ENCODE assay signal across 20 cellular contexts in the genomic region with DNA sequence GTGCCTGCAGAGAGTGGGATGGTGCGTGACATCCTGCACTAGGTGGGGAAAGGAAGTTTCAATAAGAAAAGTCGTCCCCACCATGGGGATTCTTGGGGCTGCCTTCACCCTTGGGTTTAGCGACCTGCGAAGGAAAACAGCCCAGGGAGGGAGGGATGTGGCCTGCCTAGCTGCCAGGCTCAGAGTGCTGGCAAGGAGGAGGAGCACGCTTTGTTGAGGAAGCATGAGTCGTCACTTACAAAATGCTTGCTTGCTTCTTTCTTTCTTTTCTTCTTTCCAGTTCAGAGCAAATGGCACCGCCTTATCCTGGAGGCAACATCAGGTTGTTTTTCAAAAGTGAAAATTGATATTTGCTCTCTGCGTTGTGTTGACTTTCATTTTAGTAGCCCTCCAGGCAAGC.
DNase-seq lines count a peak whose midpoint lies in the region; ATAC-seq, FAIRE-seq and TF ChIP-seq lines count a peak whose summit lies in the region.
"Had no signal": no experiment of that assay in that cellular context is flagged by ENCODE, and none has a peak within 500 bp of the region (broad histone marks: within the 10 kb centered on the region; RNA-seq: fewer than 3 reads in every experiment).

No MANE protein-coding gene starts in this region.

- H3K27ac Mint-ChIP-seq in neural progenitor cell = peak overlapping the region; percentile 40
- H3K27ac Mint-ChIP-seq: activated CD4-positive, alpha-beta T cell treated with anti-CD3 and anti-CD28 coated beads, Interleukin-2, amount 10 ng/mL, durations not matched to agents 7 days and 5 days; memory B cell; nephron had no signal

- intact Hi-C loops in PC-3 (cut with micrococcal nuclease) = no loop called here
- intact Hi-C loops in ascending aorta (cut with DNase I) = no loop called here

- peak; percentile 73 for ATAC-seq in PC-3
- ATAC-seq: body of pancreas had no signal

- no peaks in the 10 kb centered on the region for H3K9me2 ChIP-seq in PC-3 (replicated peaks; ENCODE audit: low read length)

- no peak overlapping the region for H3K56ac ChIP-seq in H1 (replicated peaks; ENCODE audit: insufficient read length, low read depth, low read length)

- no TSS peak for BruUV-seq in PC-3 (replicated peaks; lab: Mats Ljungman, UMichigan)

- no peak overlapping the region for H3K23ac ChIP-seq in H1 (ENCODE audit: insufficient read length)

- H3K9me3 ChIP-seq in PC-3 (ENCODE audit: low read length) (no peaks in the 10 kb centered on the region), H1 (ENCODE audit: insufficient read depth in 2 of 2, low read depth in 1 of 2, low read length in 1 of 2) (no peaks in the 10 kb centered on the region; a peak in 1 of 4 replicates), neural progenitor cell (ENCODE audit: low read depth) (no peaks in the 10 kb centered on the region), ascending aorta (no peaks in the 10 kb centered on the region)
- H3K9me3 ChIP-seq: BE2C, body of pancreas, thoracic aorta had no signal

- H3K4me1 Mint-ChIP-seq in neural progenitor cell = peaks cover 33% of the 10 kb centered on the region
- H3K4me1 Mint-ChIP-seq: activated CD4-positive, alpha-beta T cell treated with anti-CD3 and anti-CD28 coated beads, Interleukin-2, amount 10 ng/mL, durations not matched to agents 7 days and 5 days; memory B cell; nephron had no signal

- H2BK120ac ChIP-seq in H1 (replicated peaks; ENCODE audit: low read depth, low read length) = no peak overlapping the region

- H3K4me3 Mint-ChIP-seq in neural progenitor cell = no peak overlapping the region
- H3K4me3 Mint-ChIP-seq: activated CD4-positive, alpha-beta T cell treated with anti-CD3 and anti-CD28 coated beads, Interleukin-2, amount 10 ng/mL, durations not matched to agents 7 days and 5 days; memory B cell; nephron had no signal

- H2AK5ac ChIP-seq in H1 (ENCODE audit: low read depth, low read length) = no peak overlapping the region

- H3K79me1 ChIP-seq in H1 (ENCODE audit: low read depth, low read length) = no peaks in the 10 kb centered on the region

- H2AFZ ChIP-seq in PC-3 (ENCODE audit: low read length) (peak overlapping the region; percentile 62), H1 (ENCODE audit: low read length) (no peak overlapping the region), neural progenitor cell (replicated peaks) (peak overlapping the region; percentile 65)

- peak overlapping the region; percentile 4; the same call in 1 of the 2 replicates for H3K18ac ChIP-seq in H1 (ENCODE audit: extremely low read depth, low read length)

- H3K27me3 ChIP-seq in PC-3 (ENCODE audit: low read length) (no peaks in the 10 kb centered on the region), H1 (replicated peaks in 1 of 4; ENCODE audit: control insufficient read depth in 3 of 4, extremely low read depth in 1 of 4, insufficient read depth in 3 of 4, low read length in 3 of 4) (peaks cover 0 to 13% (median 8%) of the 10 kb centered on the region in 4 experiments; a peak in 4 of 7 replicates), neural progenitor cell (peaks cover 6% of the 10 kb centered on the region), ascending aorta (no peaks in the 10 kb centered on the region)
- H3K27me3 ChIP-seq: BE2C had no signal

- peaks cover 4% of the 10 kb centered on the region for H3K27me3 Mint-ChIP-seq in neural progenitor cell (ENCODE audit: insufficient read depth, low read depth)

- peak overlapping the region; percentile 68; the same call in 1 of the 2 replicates for H2BK12ac ChIP-seq in H1 (ENCODE audit: low read depth, low read length)

- H4K20me1 ChIP-seq in PC-3 (ENCODE audit: low read length) = no peaks in the 10 kb centered on the region
- no peaks in the 10 kb centered on the region for H4K20me1 ChIP-seq in H1 (replicated peaks in 1 of 2; ENCODE audit: control insufficient read depth in 1 of 2, insufficient read depth in 2 of 2, low read length in 2 of 2)
- H4K20me1 ChIP-seq in neural progenitor cell (ENCODE audit: low read depth) = no peaks in the 10 kb centered on the region

- H4K8ac ChIP-seq in H1 (ENCODE audit: extremely low read depth, insufficient read depth, low read length) = no peak overlapping the region

- peaks cover 5% of the 10 kb centered on the region; the same call in 1 of the 2 replicates for H3K4me1 ChIP-seq in PC-3 (ENCODE audit: insufficient read depth, low read length)
- peaks cover 0 to 12% (median 7%) of the 10 kb centered on the region in 4 experiments; a peak in 5 of 7 replicates for H3K4me1 ChIP-seq in H1 (replicated peaks in 1 of 4; ENCODE audit: control insufficient read depth in 3 of 4, insufficient read depth in 4 of 4, low read length in 3 of 4)
- peaks cover 31% of the 10 kb centered on the region for H3K4me1 ChIP-seq in neural progenitor cell
- no peaks in the 10 kb centered on the region for H3K4me1 ChIP-seq in ascending aorta
- H3K4me1 ChIP-seq: BE2C, body of pancreas had no signal

- peak overlapping the region; percentile 83 for H2BK20ac ChIP-seq in H1 (ENCODE audit: low read length)

- H3K9ac ChIP-seq in PC-3 (ENCODE audit: low read length) (no peak overlapping the region), H1 (replicated peaks in 1 of 4; ENCODE audit: extremely low read depth in 1 of 4, low read depth in 3 of 4, low read length in 3 of 4) (no peak overlapping the region), neural progenitor cell (no peak overlapping the region)

- CTCF ChIA-PET in PC-3 (lab: Charles Lee) = no interaction called here
- CTCF ChIA-PET in H1 (lab: Charles Lee; ENCODE audit: partially characterized antibody) = interaction anchor here (1.0 kb wide), 1 partner anchor 13 kb away, joined by 3 read pairs; no protein-coding TSS in a partner anchor

- H3K9me3 Mint-ChIP-seq in neural progenitor cell = no peaks in the 10 kb centered on the region
- H3K9me3 Mint-ChIP-seq: activated CD4-positive, alpha-beta T cell treated with anti-CD3 and anti-CD28 coated beads, Interleukin-2, amount 10 ng/mL, durations not matched to agents 7 days and 5 days; nephron had no signal

- H3K4me3 ChIP-seq in PC-3 (ENCODE audit: low read length) (no peak overlapping the region), H1 (ENCODE audit: extremely low read depth in 1 of 4, insufficient read depth in 2 of 4, low read depth in 3 of 4, low read length in 4 of 4) (no peak overlapping the region), neural progenitor cell (no peak overlapping the region), ascending aorta (no peak overlapping the region)
- H3K4me3 ChIP-seq: body of pancreas, thoracic aorta had no signal

- H3K23me2 ChIP-seq in H1 (ENCODE audit: low read depth, low read length) = no peaks in the 10 kb centered on the region

- H3K79me2 ChIP-seq in PC-3 (ENCODE audit: low read length) (no peaks in the 10 kb centered on the region), H1 (ENCODE audit: control insufficient read depth in 1 of 2, insufficient read depth in 2 of 2, low read length in 2 of 2) (no peaks in the 10 kb centered on the region), neural progenitor cell (ENCODE audit: low read depth) (no peaks in the 10 kb centered on the region)

- TF ChIP-seq CTCF in PC-3 (conservative IDR thresholded peaks at IDR 0.05; ENCODE audit: low read depth, low read length) = no peak
- no peak for TF ChIP-seq CTCF in H1 (IDR thresholded peaks at IDR 0.05; ENCODE audit: control extremely low read depth in 1 of 3, insufficient read depth in 1 of 3, low read depth in 1 of 3, low read length in 3 of 3)
- no peak for TF ChIP-seq CTCF in neural progenitor cell (IDR thresholded peaks at IDR 0.05)
- TF ChIP-seq CTCF in ascending aorta (IDR thresholded peaks at IDR 0.05) = no peak

- peak overlapping the region; percentile 12 for H2BK15ac ChIP-seq in H1 (ENCODE audit: low read length)

- peak overlapping the region; percentile 47 for H3K4me2 ChIP-seq in PC-3 (ENCODE audit: low read length)
- H3K4me2 ChIP-seq in H1 (ENCODE audit: insufficient read depth in 1 of 2, low read depth in 2 of 2, low read length in 2 of 2) = no peak overlapping the region; a peak in 1 of 4 replicates
- no peak overlapping the region for H3K4me2 ChIP-seq in neural progenitor cell

- DNase-seq in ELR (ENCODE audit: low read depth) (peak; percentile 42), PC-3 (peak; percentile 34), H1 (ENCODE audit: low read depth in 1 of 2, low spot score in 2 of 2) (no peak), neural progenitor cell (ENCODE audit: low spot score) (no peak), DMS 273 (lab: John Stamatoyannopoulos, UW; ENCODE audit: unreplicated experiment) (no peak), ascending aorta (ENCODE audit: low spot score in 2 of 2) (no peak), COR-L47 (lab: John Stamatoyannopoulos, UW) (no peak), superior temporal gyrus (ENCODE audit: extremely low spot score) (no peak)
- DNase-seq: activated CD4-positive, alpha-beta T cell treated with anti-CD3 and anti-CD28 coated beads, Interleukin-2, amount 10 ng/mL, durations not matched to agents 7 days and 5 days; activated naive CD4-positive, alpha-beta T cell treated with Interleukin-2 at 50 U/mL for 16 hours; BE2C; body of pancreas; cortex of kidney; NCI-H2029; NCI-H526 treated with DMSO at 0.1 percent for 48 hours had no signal

- H3K14ac ChIP-seq in H1 (ENCODE audit: insufficient read length) = no peak overlapping the region

- no peaks in the 10 kb centered on the region for H3F3A ChIP-seq in PC-3 (ENCODE audit: low read length, unreplicated experiment)
- H3F3A ChIP-seq in neural progenitor cell (ENCODE audit: low read depth) = peaks cover 23% of the 10 kb centered on the region

- FAIRE-seq in H1 (lab: Jason Lieb, UNC) = no peak
- FAIRE-seq: TTC549 had no signal

- no peak overlapping the region for H2BK5ac ChIP-seq in H1 (ENCODE audit: low read depth, low read length)

- no peaks in the 10 kb centered on the region for H3K36me3 Mint-ChIP-seq in neural progenitor cell
- H3K36me3 Mint-ChIP-seq: memory B cell had no signal

- H3K4ac ChIP-seq in H1 (replicated peaks; ENCODE audit: insufficient read length, low read depth, low read length) = no peak overlapping the region

- H4K91ac ChIP-seq in H1 (replicated peaks; ENCODE audit: insufficient read length, low read length) = peak overlapping the region; percentile 19

- H3K27ac ChIP-seq in PC-3 (ENCODE audit: low read length) = no peak overlapping the region
- no peak overlapping the region for H3K27ac ChIP-seq in H1 (ENCODE audit: low read depth, low read length)
- H3K27ac ChIP-seq in neural progenitor cell = no peak overlapping the region
- no peak overlapping the region for H3K27ac ChIP-seq in ascending aorta
- H3K27ac ChIP-seq: body of pancreas, epithelial cell of prostate, thoracic aorta had no signal

- POLR2A ChIA-PET in PC-3 (lab: Charles Lee; ENCODE audit: unreplicated experiment) = no interaction called here
- POLR2A ChIA-PET in H1 (lab: Charles Lee; ENCODE audit: partially characterized antibody) = interaction anchor here (1.3 kb wide), 1 partner anchor 17 kb away, joined by 6 read pairs; no protein-coding TSS in a partner anchor

- 66% methylated on average over 8 of the region's 8 CpGs; no CpG with 5 or more reads in 1 of the 2 experiments for WGBS in H1 (ENCODE audit: extremely low coverage in 1 of 2, insufficient coverage in 1 of 2, insufficient read length in 1 of 2, insufficient replicate concordance in 2 of 2, low coverage in 1 of 2, low lambda C conversion rate in 2 of 2, missing lambda C conversion rate in 1 of 2), 2 experiments

- TF ChIP-seq EP300 in H1 (IDR thresholded peaks at IDR 0.05; ENCODE audit: borderline replicate concordance in 1 of 2, low read depth in 2 of 2, low read length in 2 of 2) = no peak

- H3K36me3 ChIP-seq in PC-3 (ENCODE audit: low read depth, low read length) = no peaks in the 10 kb centered on the region
- H3K36me3 ChIP-seq in H1 (ENCODE audit: control insufficient read depth in 2 of 4, insufficient read depth in 4 of 4, low read length in 3 of 4) = no peaks in the 10 kb centered on the region
- H3K36me3 ChIP-seq in neural progenitor cell = no peaks in the 10 kb centered on the region
- H3K36me3 ChIP-seq in ascending aorta = no peaks in the 10 kb centered on the region
- H3K36me3 ChIP-seq: BE2C, thoracic aorta had no signal

- no peak overlapping the region for H4K5ac ChIP-seq in H1 (ENCODE audit: insufficient read length, low read depth, low read length)

- TF ChIP-seq POLR2A in H1 (IDR thresholded peaks at IDR 0.05; ENCODE audit: control extremely low read depth in 1 of 2, low read depth in 2 of 2, low read length in 2 of 2) = no peak

- TF ChIP-seq RAD21 in H1 (IDR thresholded peaks at IDR 0.05 in 1 of 2, conservative IDR thresholded peaks at IDR 0.05 in 1 of 2; ENCODE audit: low read depth in 2 of 2, low read length in 2 of 2) = no peak

Comparison
In these comparisons a context has a peak if more than half of its experiments do, and no peak if none do; other contexts are left out.
1. DNase-seq: peak in ELR (single experiment) and PC-3 (single experiment); none in H1 (0 of 2), neural progenitor cell (single experiment), DMS 273 (single experiment), ascending aorta (0 of 2), COR-L47 (single experiment) and superior temporal gyrus (single experiment).